Comparison of ENCODE assay signal across 18 cellular contexts in genomic region chr19:45138303-45138751, GRCh38. TPM values are rescaled to one million over a fixed set of nuclear protein-coding genes. Genes with fewer than 3 reads are reported as not detected.
A peak's percentile ranks its signal among the peaks of the same experiment; 100 is the strongest.
DNase-seq lines count a peak whose midpoint lies in the region; ATAC-seq and TF ChIP-seq lines count a peak whose summit lies in the region.
"Had no signal": no experiment of that assay in that cellular context is flagged by ENCODE, and none has a peak within 500 bp of the region (broad histone marks: within the 10 kb centered on the region; RNA-seq: fewer than 3 reads in every experiment).

No MANE protein-coding gene starts in this region.

- H3K27ac ChIP-seq in cardiac muscle cell, result peak overlapping the region; percentile 19
- H3K27ac ChIP-seq: prostate gland, upper lobe of right lung had no signal

- H3K4me3 ChIP-seq in cardiac muscle cell, result no peak overlapping the region
- H3K4me3 ChIP-seq: prostate gland, upper lobe of right lung had no signal

- no peaks in the 10 kb centered on the region for H3K27me3 Mint-ChIP-seq in brain
- H3K27me3 Mint-ChIP-seq: activated CD4-positive, alpha-beta memory T cell treated with anti-CD3 and anti-CD28 coated beads for 36 hours; CD4-positive, alpha-beta T cell had no signal

- no peaks in the 10 kb centered on the region for H3K27me3 ChIP-seq in cardiac muscle cell
- H3K27me3 ChIP-seq: upper lobe of right lung had no signal

- peaks cover 7% of the 10 kb centered on the region for H3K36me3 ChIP-seq in cardiac muscle cell

- intact Hi-C loops in cardiac septum (cut with DNase I), result no loop called here

- H3K9me3 Mint-ChIP-seq in brain, result no peaks in the 10 kb centered on the region
- H3K9me3 Mint-ChIP-seq: activated CD4-positive, alpha-beta memory T cell treated with anti-CD3 and anti-CD28 coated beads for 36 hours; activated T-cell treated with anti-CD3 and anti-CD28 coated beads, Interleukin-2, amount 50 U/mL, for 72 hours; CD4-positive, alpha-beta T cell had no signal

- H3K27ac Mint-ChIP-seq in brain, result peak overlapping the region; percentile 15 to 98 (median 91)
- H3K27ac Mint-ChIP-seq: activated CD4-positive, alpha-beta memory T cell treated with anti-CD3 and anti-CD28 coated beads for 36 hours; activated T-cell treated with anti-CD3 and anti-CD28 coated beads, Interleukin-2, amount 50 U/mL, for 72 hours; CD4-positive, alpha-beta T cell had no signal

- TF ChIP-seq CTCF in cardiac muscle cell (IDR thresholded peaks at IDR 0.05; ENCODE audit: low read depth, low read length) (no peak), brain (conservative IDR thresholded peaks at IDR 0.05) (no peak)

- H3K4me1 Mint-ChIP-seq in brain, result peaks cover 43% of the 10 kb centered on the region

- no peak for DNase-seq in cardiac muscle cell (ENCODE audit: low read depth in 1 of 2, low spot score in 1 of 2)
- DNase-seq in cardiac septum (ENCODE audit: low spot score), result no peak
- no peak for DNase-seq in hepatic stellate cell (ENCODE audit: low spot score)
- no peak for DNase-seq in D341Med (ENCODE audit: low spot score)
- DNase-seq: activated CD4-positive, alpha-beta memory T cell treated with anti-CD3 and anti-CD28 coated beads for 36 hours; activated T-cell treated with anti-CD3 and anti-CD28 coated beads, Interleukin-2, amount 50 U/mL, for 72 hours; amygdala; CD4-positive, alpha-beta T cell; foreskin melanocyte; GOT3; NCI-H187 treated with DMSO at 0.1 percent for 48 hours; NCI-H510A treated with DMSO at 0.1 percent for 48 hours; stimulated activated naive CD4-positive, alpha-beta T cell; upper lobe of right lung had no signal

- H3K36me3 Mint-ChIP-seq in brain, result peaks cover 9% of the 10 kb centered on the region

- peaks cover 8% of the 10 kb centered on the region for H3K4me1 ChIP-seq in cardiac muscle cell (ENCODE audit: low read depth)
- H3K4me1 ChIP-seq: prostate gland, upper lobe of right lung had no signal

- no peaks in the 10 kb centered on the region for H3K9me3 ChIP-seq in cardiac muscle cell (ENCODE audit: low read depth)
- H3K9me3 ChIP-seq: prostate gland, upper lobe of right lung had no signal

- ATAC-seq in HG03175 (IDR thresholded peaks at IDR 0.05; ENCODE audit: unreplicated experiment), result no peak
- ATAC-seq: activated T-cell treated with anti-CD3 and anti-CD28 coated beads, Interleukin-2, amount 50 U/mL, for 72 hours; upper lobe of right lung had no signal

- H3K4me3 Mint-ChIP-seq in brain, result no peak overlapping the region
- H3K4me3 Mint-ChIP-seq: activated CD4-positive, alpha-beta memory T cell treated with anti-CD3 and anti-CD28 coated beads for 36 hours; activated T-cell treated with anti-CD3 and anti-CD28 coated beads, Interleukin-2, amount 50 U/mL, for 72 hours; CD4-positive, alpha-beta T cell had no signal

RNA-seq across cellular contexts. Expression of gene NKPD1, which starts 22.5 kb away (rescaled TPM):
- total RNA-seq in cardiac muscle cell, result 1.1 and 3.3 TPM in 2 replicates
- polyA plus RNA-seq in cardiac muscle cell, result 1.0 and 2.9 TPM in 2 replicates
- not detected for total RNA-seq in cardiac septum
- 0.42 TPM for polyA plus RNA-seq in brain (ENCODE audit: insufficient read depth, low read depth, low replicate concordance)
- total RNA-seq: liver, upper lobe of right lung had no signal
- polyA plus RNA-seq: liver had no signal

RNA-seq across cellular contexts. Expression of gene TRAPPC6A, which starts 39.7 kb away (rescaled TPM):
- total RNA-seq in cardiac muscle cell (67.4 and 123 TPM in 2 replicates), cardiac septum (19.9 TPM)
- polyA plus RNA-seq in cardiac muscle cell (155 and 227 TPM in 2 replicates), brain (ENCODE audit: insufficient read depth, low read depth, low replicate concordance) (69.4 TPM)

RNA-seq across cellular contexts. Expression of gene BLOC1S3, which starts 40.3 kb away (rescaled TPM):
- total RNA-seq in cardiac muscle cell (4.8 and 6.5 TPM in 2 replicates), cardiac septum (5.0 TPM)
- polyA plus RNA-seq in cardiac muscle cell (8.2 and 9.6 TPM in 2 replicates), brain (ENCODE audit: insufficient read depth, low read depth, low replicate concordance) (10.2 TPM)

RNA-seq across cellular contexts. Expression of gene PPP1R37, which starts 45.3 kb away (rescaled TPM):
- total RNA-seq in cardiac muscle cell (51.8 and 64.9 TPM in 2 replicates), cardiac septum (18.6 TPM)
- polyA plus RNA-seq in cardiac muscle cell (11.8 and 12.4 TPM in 2 replicates), brain (ENCODE audit: insufficient read depth, low read depth, low replicate concordance) (59.2 TPM)

RNA-seq across cellular contexts. Expression of gene GEMIN7, which starts 59.3 kb away (rescaled TPM):
- 30.3 and 64.2 TPM in 2 replicates for total RNA-seq in cardiac muscle cell
- 77.9 and 81.3 TPM in 2 replicates for polyA plus RNA-seq in cardiac muscle cell
- 10.7 TPM for total RNA-seq in cardiac septum
- polyA plus RNA-seq in brain (ENCODE audit: insufficient read depth, low read depth, low replicate concordance), result 20.6 TPM
